In genomic region chr14:34275038-34275437, GRCh38 we compare ENCODE assay signal across 24 cellular contexts.
"Had no signal": no experiment of that assay in that cellular context is flagged by ENCODE, and none has a peak within 500 bp of the region (broad histone marks: within the 10 kb centered on the region; RNA-seq: fewer than 3 reads in every experiment).

No MANE protein-coding gene starts in this region.

- H3K36me3 ChIP-seq: colonic mucosa, gastroesophageal sphincter, heart left ventricle, left lung, prostate gland, right atrium auricular region, stomach, upper lobe of left lung had no signal

- H3K4me1 ChIP-seq: colonic mucosa, gastroesophageal sphincter, heart left ventricle, left lung, prostate gland, right atrium auricular region, stomach, testis, upper lobe of left lung had no signal

- DNase-seq: activated CD4-positive, alpha-beta T cell treated with anti-CD3 and anti-CD28 coated beads, Interleukin-2, amount 10 ng/mL, durations not matched to agents 7 days and 5 days; activated CD8-positive, alpha-beta T cell treated with anti-CD3 and anti-CD28 coated beads, Interleukin-2, amount 10 ng/mL, durations not matched to agents 7 days and 5 days; activated naive CD4-positive, alpha-beta T cell treated with anti-CD3 and anti-CD28 coated beads for 36 hours; activated T-cell treated with anti-CD3 and anti-CD28 coated beads, Interleukin-2, amount 50 U/mL, for 24 hours; central memory CD4-positive, alpha-beta T cell; colonic mucosa; erythroblast; heart left ventricle; left lung; naive B cell; stimulated activated CD4-positive, alpha-beta T cell treated with anti-CD3 and anti-CD28 coated beads, Interleukin-15, amount 100 ng/mL, for 24 hours; stimulated activated CD4-positive, alpha-beta T cell treated with anti-CD3 and anti-CD28 coated beads, Interleukin-2, amount 100 ng/mL, for 48 hours; stomach; T1000; testis; upper lobe of left lung had no signal

- H3K36me3 Mint-ChIP-seq: brain, naive B cell had no signal

- ATAC-seq: activated CD4-positive, CD25-positive, alpha-beta regulatory T cell treated with anti-CD3 and anti-CD28 coated beads, Interleukin-2, amount 50 U/mL, for 24 hours; activated CD8-positive, alpha-beta T cell treated with anti-CD3 and anti-CD28 coated beads, Interleukin-2, amount 10 ng/mL, durations not matched to agents 7 days and 5 days; gastroesophageal sphincter; heart left ventricle; left lung had no signal

- H3K4me3 Mint-ChIP-seq: activated CD4-positive, alpha-beta T cell treated with anti-CD3 and anti-CD28 coated beads, Interleukin-2, amount 10 ng/mL, durations not matched to agents 7 days and 5 days; activated CD8-positive, alpha-beta T cell treated with anti-CD3 and anti-CD28 coated beads, Interleukin-2, amount 10 ng/mL, durations not matched to agents 7 days and 5 days; activated naive CD4-positive, alpha-beta T cell treated with anti-CD3 and anti-CD28 coated beads for 36 hours; activated T-cell treated with anti-CD3 and anti-CD28 coated beads, Interleukin-2, amount 50 U/mL, for 24 hours; brain; naive B cell; neural crest cell had no signal

- H3K27ac Mint-ChIP-seq: activated CD4-positive, alpha-beta T cell treated with anti-CD3 and anti-CD28 coated beads, Interleukin-2, amount 10 ng/mL, durations not matched to agents 7 days and 5 days; activated CD8-positive, alpha-beta T cell treated with anti-CD3 and anti-CD28 coated beads, Interleukin-2, amount 10 ng/mL, durations not matched to agents 7 days and 5 days; activated naive CD4-positive, alpha-beta T cell treated with anti-CD3 and anti-CD28 coated beads for 36 hours; activated T-cell treated with anti-CD3 and anti-CD28 coated beads, Interleukin-2, amount 50 U/mL, for 24 hours; activated T-helper 2 cell treated with anti-CD3 and anti-CD28 coated beads, Interferon-gamma antibody, Interleukin-2, Interleukin-4, amounts not matched to agents 10 μg/mL and 5 μg/mL and 100 μg/mL, durations not matched to agents 14 hours and 24 hours and 36 hours; naive B cell had no signal

- H3K9me3 Mint-ChIP-seq: activated CD4-positive, alpha-beta T cell treated with anti-CD3 and anti-CD28 coated beads, Interleukin-2, amount 10 ng/mL, durations not matched to agents 7 days and 5 days; activated T-cell treated with anti-CD3 and anti-CD28 coated beads, Interleukin-2, amount 50 U/mL, for 24 hours; activated T-helper 2 cell treated with anti-CD3 and anti-CD28 coated beads, Interferon-gamma antibody, Interleukin-2, Interleukin-4, amounts not matched to agents 10 μg/mL and 5 μg/mL and 100 μg/mL, durations not matched to agents 14 hours and 24 hours and 36 hours; neural crest cell had no signal

- H3K4me1 Mint-ChIP-seq: activated CD4-positive, alpha-beta T cell treated with anti-CD3 and anti-CD28 coated beads, Interleukin-2, amount 10 ng/mL, durations not matched to agents 7 days and 5 days; naive B cell had no signal

- H3K9me3 ChIP-seq: colonic mucosa, gastroesophageal sphincter, heart left ventricle, left lung, prostate gland, right atrium auricular region, stomach, testis, upper lobe of left lung had no signal

- H3K4me3 ChIP-seq: colonic mucosa, gastroesophageal sphincter, heart left ventricle, left lung, prostate gland, right atrium auricular region, skin epidermis, stomach, testis, upper lobe of left lung had no signal

- H3K27me3 ChIP-seq: colonic mucosa, gastroesophageal sphincter, heart left ventricle, left lung, right atrium auricular region, stomach, testis, upper lobe of left lung had no signal

- H3K27ac ChIP-seq: colonic mucosa, gastroesophageal sphincter, heart left ventricle, left lung, prostate gland, right atrium auricular region, skin epidermis, stomach, testis, upper lobe of left lung had no signal
